ENCODE assay signal across 7 cellular contexts in genomic region chr12:86523844-86524243, GRCh38.
"Had no signal": no experiment of that assay in that cellular context is flagged by ENCODE, and none has a peak within 500 bp of the region (broad histone marks: within the 10 kb centered on the region; RNA-seq: fewer than 3 reads in every experiment).

No MANE protein-coding gene starts in this region.

- FAIRE-seq: G401.6, GM12891, GM12892, GM18507, GM19239 had no signal

- DNase-seq: GDM1, GF-D8 had no signal
